ENCODE assay signal across 21 cellular contexts in genomic region chr1:171122299-171122698, GRCh38. TPM values are rescaled to one million over a fixed set of nuclear protein-coding genes. Genes with fewer than 3 reads are reported as not detected.
DNase-seq lines count a peak whose midpoint lies in the region; ATAC-seq, FAIRE-seq and TF ChIP-seq lines count a peak whose summit lies in the region.
"Had no signal": no experiment of that assay in that cellular context is flagged by ENCODE, and none has a peak within 500 bp of the region (broad histone marks: within the 10 kb centered on the region; RNA-seq: fewer than 3 reads in every experiment).

No MANE protein-coding gene starts in this region.

- H3K9ac ChIP-seq in liver (ENCODE audit: low read depth in 1 of 2, low read length in 2 of 2) (no peak overlapping the region), HepG2 (ENCODE audit: insufficient read depth, low read depth, low read length) (no peak overlapping the region)
- H3K9ac ChIP-seq: BLaER1 had no signal

- no peaks in the 10 kb centered on the region for H3K36me3 ChIP-seq in heart left ventricle
- peaks cover 0 to 3% (median 0%) of the 10 kb centered on the region in 4 donors for H3K36me3 ChIP-seq in liver (ENCODE audit: control insufficient read depth in 4 of 4, insufficient read depth in 3 of 4, low read depth in 1 of 4, low read length in 3 of 4)
- H3K36me3 ChIP-seq in HepG2 (replicated peaks in 1 of 2; ENCODE audit: control insufficient read depth in 1 of 2, insufficient read depth in 2 of 2, low read length in 2 of 2) = no peaks in the 10 kb centered on the region
- no peaks in the 10 kb centered on the region for H3K36me3 ChIP-seq in tibial artery
- no peaks in the 10 kb centered on the region for H3K36me3 ChIP-seq in CD8-positive, alpha-beta memory T cell (ENCODE audit: insufficient read depth, low read length)
- H3K36me3 ChIP-seq: BLaER1 had no signal

- CTCF ChIA-PET in HepG2 (lab: Yijun Ruan, JAX; ENCODE audit: low intra/inter-chr PET ratio, low total read pairs) = no interaction called here
- CTCF ChIA-PET in CD8-positive, alpha-beta memory T cell (lab: Charles Lee) = no interaction called here

- TF ChIP-seq CTCF in heart left ventricle (IDR thresholded peaks at IDR 0.05) (no peak), liver (IDR thresholded peaks at IDR 0.05; ENCODE audit: low read depth, low read length, missing input control) (no peak), HepG2 (CRISPR knock-in tag; IDR thresholded peaks at IDR 0.05) (no peak), tibial artery (IDR thresholded peaks at IDR 0.05) (no peak)

- peak in 1 of 2 donors; percentile 40 for TF ChIP-seq RAD21 in liver (IDR thresholded peaks at IDR 0.05)
- TF ChIP-seq RAD21 in HepG2 (CRISPR knock-in tag; IDR thresholded peaks at IDR 0.05) = no peak

- TF ChIP-seq POLR2A in heart left ventricle (IDR thresholded peaks at IDR 0.05) (no peak), HepG2 (IDR thresholded peaks at IDR 0.05; ENCODE audit: insufficient read depth in 1 of 2, low read depth in 2 of 2, low read length in 2 of 2) (no peak)

- in situ Hi-C loops in HepG2 (cut with HindIII; ENCODE audit: extremely low pct_ligation_motif_present, low pct_unique_long_range_greater_than_20kb) = no loop called here

- H2AFZ ChIP-seq in HepG2 (ENCODE audit: low read length) = no peak overlapping the region

- no TSS peak for BruUV-seq in HepG2 (replicated peaks; lab: Mats Ljungman, UMichigan)

- H3K4me1 Mint-ChIP-seq in CD8-positive, alpha-beta memory T cell = no peaks in the 10 kb centered on the region
- H3K4me1 Mint-ChIP-seq: CD14-positive monocyte; CD4-positive, alpha-beta memory T cell had no signal

- no peak overlapping the region for H3K27ac Mint-ChIP-seq in CD8-positive, alpha-beta memory T cell
- H3K27ac Mint-ChIP-seq: CD14-positive monocyte; CD4-positive, alpha-beta memory T cell; HFFc6 had no signal

- no peak overlapping the region for H3K4me3 Mint-ChIP-seq in CD8-positive, alpha-beta memory T cell
- H3K4me3 Mint-ChIP-seq: CD14-positive monocyte, HFFc6 had no signal

- H3K4me3 ChIP-seq in heart left ventricle (no peak overlapping the region), liver (ENCODE audit: low read depth in 1 of 3, low read length in 3 of 3) (no peak overlapping the region), HepG2 (replicated peaks in 1 of 3; ENCODE audit: insufficient read depth in 1 of 3, low read depth in 2 of 3, low read length in 3 of 3) (no peak overlapping the region), tibial artery (no peak overlapping the region)
- H3K4me3 ChIP-seq in CD8-positive, alpha-beta memory T cell (ENCODE audit: low read length) = no peak overlapping the region
- H3K4me3 ChIP-seq: BLaER1 had no signal

- POLR2A ChIA-PET in HepG2 (lab: Yijun Ruan, JAX) = no interaction called here
- POLR2A ChIA-PET in CD8-positive, alpha-beta memory T cell (lab: Charles Lee) = no interaction called here

- TF ChIP-seq EP300 in HepG2 (IDR thresholded peaks at IDR 0.05; ENCODE audit: low read depth in 2 of 2, low read length in 2 of 2) (no peak), HepG2 (CRISPR knock-in tag; IDR thresholded peaks at IDR 0.05; ENCODE audit: borderline replicate concordance) (no peak)

- no peak overlapping the region for H3K4me2 ChIP-seq in HepG2 (ENCODE audit: low read depth, low read length)
- H3K4me2 ChIP-seq: BLaER1 had no signal

- H3K9me3 Mint-ChIP-seq in CD8-positive, alpha-beta memory T cell = no peaks in the 10 kb centered on the region
- H3K9me3 Mint-ChIP-seq: HFFc6 had no signal

- no peak for DNase-seq in heart left ventricle
- DNase-seq in Right ventricle myocardium inferior (ENCODE audit: missing footprints) = no peak
- no peak for DNase-seq in HepG2 (ENCODE audit: low spot score)
- no peak for DNase-seq in left lobe of liver (ENCODE audit: low spot score)
- DNase-seq in tibial artery = no peak
- DNase-seq in CD8-positive, alpha-beta memory T cell = no peak
- DNase-seq: 8988T; Calu3; CD4-positive, alpha-beta memory T cell; DMS79 treated with DMSO at 0.1 percent for 48 hours; GF-D8; GOT3; H7; HFFc6 had no signal

- no peak for FAIRE-seq in HepG2 (lab: Jason Lieb, UNC)
- FAIRE-seq: HTR-8/SVneo had no signal

- intact Hi-C loops in heart left ventricle (cut with DNase I) (loop anchor here in 1 of 10 donors (5.0 kb wide), 1 partner anchor 65 kb away; the partner anchor contains the start of gene FMO2), Right ventricle myocardium inferior (cut with DNase I) (no loop called here), HepG2 (cut with micrococcal nuclease; ENCODE audit: unreplicated experiment) (no loop called here), tibial artery (cut with DNase I; ENCODE audit: low total_unique reads) (no loop called here)

- H3K9me3 ChIP-seq in heart left ventricle (peaks cover 0 to 3% (median 0%) of the 10 kb centered on the region in 12 donors), liver (ENCODE audit: control insufficient read depth in 4 of 4, low read length in 3 of 4) (no peaks in the 10 kb centered on the region), HepG2 (ENCODE audit: low read length) (no peaks in the 10 kb centered on the region), tibial artery (no peaks in the 10 kb centered on the region)
- H3K9me3 ChIP-seq in CD8-positive, alpha-beta memory T cell (ENCODE audit: low read length) = no peaks in the 10 kb centered on the region
- H3K9me3 ChIP-seq: BLaER1 had no signal

- no peaks in the 10 kb centered on the region for H3K36me3 Mint-ChIP-seq in CD8-positive, alpha-beta memory T cell
- H3K36me3 Mint-ChIP-seq: CD14-positive monocyte; CD4-positive, alpha-beta memory T cell had no signal

- H4K20me1 ChIP-seq in HepG2 (ENCODE audit: insufficient read depth, low read length) = no peaks in the 10 kb centered on the region
- H4K20me1 ChIP-seq: BLaER1 had no signal

- H3K27me3 ChIP-seq in heart left ventricle (no peaks in the 10 kb centered on the region), liver (ENCODE audit: control insufficient read depth in 4 of 4, insufficient read depth in 4 of 4, low read length in 3 of 4) (no peaks in the 10 kb centered on the region), HepG2 (ENCODE audit: control insufficient read depth in 1 of 2, insufficient read depth in 2 of 2, low read length in 2 of 2) (no peaks in the 10 kb centered on the region), tibial artery (no peaks in the 10 kb centered on the region)
- H3K27me3 ChIP-seq in CD8-positive, alpha-beta memory T cell (ENCODE audit: insufficient read depth, low read length, poor library complexity, severe bottlenecking) = no peaks in the 10 kb centered on the region
- H3K27me3 ChIP-seq: BLaER1 had no signal

- peaks cover 0 to 38% (median 17%) of the 10 kb centered on the region in 12 donors for H3K4me1 ChIP-seq in heart left ventricle
- peaks cover 0 to 19% (median 3%) of the 10 kb centered on the region in 4 donors for H3K4me1 ChIP-seq in liver (ENCODE audit: control insufficient read depth in 4 of 4, insufficient read depth in 4 of 4, low read length in 3 of 4)
- H3K4me1 ChIP-seq in HepG2 (ENCODE audit: insufficient read depth, low read length) = no peaks in the 10 kb centered on the region
- peaks cover 0 to 94% (median 44%) of the 10 kb centered on the region in 4 donors for H3K4me1 ChIP-seq in tibial artery
- H3K4me1 ChIP-seq in CD8-positive, alpha-beta memory T cell (ENCODE audit: insufficient read depth, low read length) = no peaks in the 10 kb centered on the region

- peaks cover 6 to 25% of the 10 kb centered on the region in 2 donors for H3K27me3 Mint-ChIP-seq in CD8-positive, alpha-beta memory T cell

- no peaks in the 10 kb centered on the region for H3K79me2 ChIP-seq in HepG2 (ENCODE audit: insufficient read depth, low read length)

- peak overlapping the region in 7 of 12 donors; percentile 0 to 74 (median 38) for H3K27ac ChIP-seq in heart left ventricle
- no peak overlapping the region for H3K27ac ChIP-seq in liver (ENCODE audit: low read depth in 1 of 2, low read length in 2 of 2)
- no peak overlapping the region for H3K27ac ChIP-seq in HepG2 (ENCODE audit: extremely low read length, insufficient read depth, low read length)
- H3K27ac ChIP-seq in tibial artery = peak overlapping the region; percentile 59 to 76
- no peak overlapping the region for H3K27ac ChIP-seq in CD8-positive, alpha-beta memory T cell (ENCODE audit: low read depth, low read length)
- H3K27ac ChIP-seq: BLaER1 had no signal

- ATAC-seq in heart left ventricle (no peak), Right ventricle myocardium inferior (no peak), HepG2 (no peak), left lobe of liver (peak; percentile 72), GM21360 (IDR thresholded peaks at IDR 0.05; ENCODE audit: unreplicated experiment) (no peak)
- ATAC-seq: HCT116 had no signal

TF ChIP-seq in liver, 16 proteins besides CTCF, POLR2A, EP300 and RAD21 (continues in another document):
- TF ChIP-seq RXRA (IDR thresholded peaks at IDR 0.05) = no peak

RNA-seq across cellular contexts. Expression of gene FMO3, which starts 31.6 kb away (rescaled TPM):
- total RNA-seq in heart left ventricle (1 to 10 TPM in 7 of 9 donors, under 1 TPM in 2; 0.75 to 2.7 (median 1.6) TPM), Right ventricle myocardium inferior (1.3 TPM), liver (100 to 1,000 TPM in 1 of 2 donors, 10 to 100 TPM in 1; 11.1 to 276 TPM), HepG2 (2016; rRNA removed; fragmentation: Illumina TruSeq; extraction: Trizol) (not detected in 2 replicates), left lobe of liver (360 TPM)
- polyA plus RNA-seq in heart left ventricle (1 to 10 TPM in 1 of 2 donors, under 1 TPM in 1; 0.58 to 1.4 TPM), liver (100 to 1,000 TPM in 1 of 2 donors, 10 to 100 TPM in 1; 99.5 to 147 TPM), HepG2 (2011; rRNA removed) (not detected in 2 replicates)
- total RNA-seq in HepG2 (2016; cell fraction: cytosol; rRNA removed; fragmentation: Illumina TruSeq; extraction: Trizol; ENCODE audit: low read depth) = not detected in 2 replicates
- not detected in 2 replicates for total RNA-seq in HepG2 (2016; cell fraction: insoluble cytoplasmic fraction; rRNA removed; fragmentation: Illumina TruSeq; extraction: Trizol)
- total RNA-seq in HepG2 (2016; cell fraction: membrane; rRNA removed; fragmentation: Illumina TruSeq; extraction: Trizol) = not detected in 2 replicates
- total RNA-seq in HepG2 (2016; cell fraction: nucleus; rRNA removed; fragmentation: Illumina TruSeq; extraction: Trizol) = not detected in 2 replicates
- not detected in 2 replicates for polyA plus RNA-seq in HepG2 (2011; cell fraction: cytosol; rRNA removed)
- not detected in 2 replicates for polyA plus RNA-seq in HepG2 (2011; cell fraction: nucleus; rRNA removed)
- not detected in 2 replicates for polyA plus RNA-seq in HepG2 (2012)
- polyA plus RNA-seq in HepG2 (2016; cell fraction: cytosol; fragmentation: Illumina TruSeq; extraction: Trizol; ENCODE audit: low read depth) = not detected in 2 replicates
- polyA plus RNA-seq in HepG2 (2016; cell fraction: insoluble cytoplasmic fraction; fragmentation: Illumina TruSeq; extraction: Trizol; ENCODE audit: low read depth) = not detected in 2 replicates
- polyA plus RNA-seq in HepG2 (2016; cell fraction: membrane; fragmentation: Illumina TruSeq; extraction: Trizol; ENCODE audit: low read depth) = not detected in 2 replicates
- polyA plus RNA-seq in HepG2 (2016; cell fraction: nucleus; fragmentation: Illumina TruSeq; extraction: Trizol; ENCODE audit: insufficient read depth, low read depth) = not detected in 2 replicates
- not detected in 2 replicates for polyA minus RNA-seq in HepG2 (2011; rRNA and poly(A)+ RNA removed; ENCODE audit: low replicate concordance)
- polyA minus RNA-seq in HepG2 (2011; cell fraction: cytosol; rRNA and poly(A)+ RNA removed) = not detected in 2 replicates
- not detected in 2 replicates for polyA minus RNA-seq in HepG2 (2011; cell fraction: nucleus; rRNA and poly(A)+ RNA removed)
- not detected for total RNA-seq in CD8-positive, alpha-beta memory T cell
- not detected for polyA plus RNA-seq in CD8-positive, alpha-beta memory T cell
- total RNA-seq: A673; Calu3; CD4-positive, alpha-beta memory T cell; H7 had no signal
- polyA plus RNA-seq: CD14-positive monocyte; CD4-positive, alpha-beta memory T cell had no signal

Comparison
In these comparisons a context has a peak if more than half of its experiments do, and no peak if none do; other contexts are left out.
1. H3K27ac ChIP-seq: peak in heart left ventricle (7 of 12) and tibial artery (2 of 2); none in liver (0 of 2), HepG2 (single experiment) and CD8-positive, alpha-beta memory T cell (single experiment).